ENCODE assay signal across 31 cellular contexts in the genomic region with DNA sequence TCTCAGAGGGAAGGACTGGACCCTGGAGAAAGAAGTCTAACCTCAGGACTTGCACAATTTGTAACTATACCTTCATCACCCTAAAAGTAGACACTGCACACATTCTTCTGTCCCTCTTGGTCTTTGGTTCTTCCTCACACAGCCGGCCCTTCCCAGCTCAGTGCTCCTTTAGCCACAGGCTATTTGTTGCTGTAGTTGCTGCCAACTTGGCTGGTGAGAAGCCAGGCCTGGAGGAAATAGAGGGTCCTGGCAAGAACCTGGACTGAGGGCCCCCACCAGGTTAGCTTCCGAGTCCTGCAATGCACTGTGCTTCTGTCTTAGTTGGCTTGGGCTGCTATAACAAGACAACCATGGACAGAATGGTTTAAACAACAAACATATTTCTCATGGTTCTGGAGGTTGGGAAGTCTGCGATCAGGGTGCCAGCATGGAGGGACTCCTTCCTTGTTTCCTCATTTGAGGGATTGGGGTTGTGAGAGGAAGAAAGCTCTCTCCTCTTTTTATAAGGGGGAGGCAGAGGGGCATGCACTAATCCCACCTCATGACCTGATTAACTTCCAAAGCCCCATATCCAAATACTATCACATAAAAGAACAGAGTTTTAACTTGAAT. TPM values are rescaled to one million over a fixed set of nuclear protein-coding genes. Genes with fewer than 3 reads are reported as not detected.
"Had no signal": no experiment of that assay in that cellular context is flagged by ENCODE, and none has a peak within 500 bp of the region (broad histone marks: within the 10 kb centered on the region; RNA-seq: fewer than 3 reads in every experiment).

No MANE protein-coding gene starts in this region.

- DNase-seq: hippocampal formation; kidney glomerular epithelial cell; left colon; left ventricle myocardium inferior; midbrain; mucosa of descending colon; naive thymus-derived CD4-positive, alpha-beta T cell; pancreas; retina; right cardiac atrium; stimulated activated CD4-positive, alpha-beta T cell treated with anti-CD3 and anti-CD28 coated beads, Interleukin-12 subunit alpha, Interleukin-12 subunit beta, amount 100 ng/mL, for 4 hours; stimulated activated CD4-positive, alpha-beta T cell treated with anti-CD3 and anti-CD28 coated beads, Interleukin-15, amount 100 ng/mL, for 24 hours; stimulated activated CD4-positive, alpha-beta T cell treated with anti-CD3 and anti-CD28 coated beads, Interleukin-2, amount 100 ng/mL, for 24 hours; stimulated activated CD4-positive, alpha-beta T cell treated with anti-CD3 and anti-CD28 coated beads, Interleukin-4, amount 100 ng/mL, for 24 hours; stimulated activated naive CD4-positive, alpha-beta T cell; tibial artery; uterus had no signal

- H3K9me3 ChIP-seq: left ventricle myocardium inferior, mucosa of descending colon, pancreas, prostate gland, suprapubic skin, thoracic aorta, tibial artery, uterus had no signal

- H3K4me3 Mint-ChIP-seq: naive thymus-derived CD4-positive, alpha-beta T cell; natural killer cell treated with Interleukin-12 subunit alpha and Interleukin-12 subunit beta and Interleukin-15 and Interleukin-18, amount 100 ng/mL, for 72 hours; stimulated activated effector memory CD8-positive, alpha-beta T cell treated with anti-CD3 and anti-CD28 coated beads, Interleukin-12 subunit alpha, Interleukin-12 subunit beta, amount 100 ng/mL, for 72 hours; stimulated activated naive CD8-positive, alpha-beta T cell treated with anti-CD3 and anti-CD28 coated beads, Interleukin-15, Interleukin-2, amounts not matched to agents 100 ng/mL and 50 ng/mL, for 24 hours had no signal

- H3K4me1 ChIP-seq: pancreas, uterus had no signal

- ATAC-seq: left colon; mucosa of descending colon; naive thymus-derived CD4-positive, alpha-beta T cell; natural killer cell treated with Interleukin-12 subunit alpha and Interleukin-12 subunit beta and Interleukin-15 and Interleukin-18, amount 100 ng/mL, for 72 hours; pancreas; right cardiac atrium; sciatic nerve; stimulated activated effector memory CD8-positive, alpha-beta T cell treated with anti-CD3 and anti-CD28 coated beads, Interleukin-12 subunit alpha, Interleukin-12 subunit beta, amount 100 ng/mL, for 72 hours had no signal

- H3K9me3 Mint-ChIP-seq: naive thymus-derived CD4-positive, alpha-beta T cell; natural killer cell treated with Interleukin-12 subunit alpha and Interleukin-12 subunit beta and Interleukin-15 and Interleukin-18, amount 100 ng/mL, for 72 hours; stimulated activated effector memory CD8-positive, alpha-beta T cell treated with anti-CD3 and anti-CD28 coated beads, Interleukin-12 subunit alpha, Interleukin-12 subunit beta, amount 100 ng/mL, for 72 hours; stimulated activated naive CD8-positive, alpha-beta T cell treated with anti-CD3 and anti-CD28 coated beads, Interleukin-15, Interleukin-2, amounts not matched to agents 100 ng/mL and 50 ng/mL, for 24 hours; type B pancreatic cell had no signal

- H3K36me3 ChIP-seq: left ventricle myocardium inferior, pancreas, prostate gland, suprapubic skin, thoracic aorta, tibial artery, uterus had no signal

- H3K36me3 Mint-ChIP-seq: naive thymus-derived CD4-positive, alpha-beta T cell; natural killer cell treated with Interleukin-12 subunit alpha and Interleukin-12 subunit beta and Interleukin-15 and Interleukin-18, amount 100 ng/mL, for 72 hours; stimulated activated effector memory CD8-positive, alpha-beta T cell treated with anti-CD3 and anti-CD28 coated beads, Interleukin-12 subunit alpha, Interleukin-12 subunit beta, amount 100 ng/mL, for 72 hours; type B pancreatic cell had no signal

- H3K27ac ChIP-seq: left ventricle myocardium inferior, pancreas, prostate gland, skin epidermis, suprapubic skin, thoracic aorta, tibial artery, uterus had no signal

- H3K4me3 ChIP-seq: left ventricle myocardium inferior, lung, mucosa of descending colon, pancreas, prostate gland, skin epidermis, suprapubic skin, thoracic aorta, tibial artery, uterus had no signal

- FAIRE-seq: keratinocyte, pancreas had no signal

- H3K27ac Mint-ChIP-seq: naive thymus-derived CD4-positive, alpha-beta T cell; natural killer cell treated with Interleukin-12 subunit alpha and Interleukin-12 subunit beta and Interleukin-15 and Interleukin-18, amount 100 ng/mL, for 72 hours; stimulated activated effector memory CD8-positive, alpha-beta T cell treated with anti-CD3 and anti-CD28 coated beads, Interleukin-12 subunit alpha, Interleukin-12 subunit beta, amount 100 ng/mL, for 72 hours; stimulated activated naive CD8-positive, alpha-beta T cell treated with anti-CD3 and anti-CD28 coated beads, Interleukin-15, Interleukin-2, amounts not matched to agents 100 ng/mL and 50 ng/mL, for 24 hours; type B pancreatic cell had no signal

RNA-seq across cellular contexts. Expression of a gene that starts 4.4 kb away (rescaled TPM):
- total RNA-seq: mesenteric fat pad; natural killer cell treated with Interleukin-12 subunit alpha and Interleukin-12 subunit beta and Interleukin-15 and Interleukin-18, amount 100 ng/mL, for 72 hours; pancreas; prostate gland; right cardiac atrium; subcutaneous adipose tissue; thoracic aorta; ureter had no signal
- polyA plus RNA-seq: lung; naive thymus-derived CD4-positive, alpha-beta T cell; pancreas; right cardiac atrium had no signal
